24 cellular contexts compared by ENCODE assay signal in the genomic region with DNA sequence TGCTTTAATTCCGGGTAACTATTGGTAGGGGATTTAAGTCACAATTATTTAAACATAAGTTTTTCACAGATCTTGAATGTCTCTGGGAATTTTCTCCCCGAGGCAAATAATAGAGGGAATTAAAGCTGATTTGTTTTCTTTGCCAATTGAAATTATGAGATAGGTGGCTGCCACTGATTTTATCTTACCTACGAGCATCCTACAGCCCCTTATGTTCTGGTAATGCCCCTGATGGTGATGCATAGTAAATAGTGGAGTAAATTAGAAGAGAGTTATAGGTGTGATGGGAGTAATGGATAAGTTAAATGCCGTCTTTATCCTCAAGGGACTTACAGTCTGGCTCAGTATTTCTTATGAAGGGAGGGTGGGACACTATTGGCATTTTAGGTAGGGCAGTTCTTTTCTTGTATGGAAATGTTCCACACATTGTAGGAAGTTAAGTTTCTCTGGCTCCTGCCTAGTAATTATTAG. TPM values are rescaled to one million over a fixed set of nuclear protein-coding genes. Genes with fewer than 3 reads are reported as not detected.
DNase-seq lines count a peak whose midpoint lies in the region; ATAC-seq, FAIRE-seq and TF ChIP-seq lines count a peak whose summit lies in the region.
"Had no signal": no experiment of that assay in that cellular context is flagged by ENCODE, and none has a peak within 500 bp of the region (broad histone marks: within the 10 kb centered on the region; RNA-seq: fewer than 3 reads in every experiment).

No MANE protein-coding gene starts in this region.

- H3K4me1 ChIP-seq in OCI-LY7 (ENCODE audit: insufficient read depth, low read length, poor library complexity, severe bottlenecking) (peaks cover 49% of the 10 kb centered on the region), endothelial cell of umbilical vein (ENCODE audit: control insufficient read depth, extremely low read depth, insufficient read depth, low read length) (peaks cover 15% of the 10 kb centered on the region), uterus (peaks cover 0 to 7% of the 10 kb centered on the region in 2 donors)
- H3K4me1 ChIP-seq: testis had no signal

- intact Hi-C loops in OCI-LY7 (cut with micrococcal nuclease; ENCODE audit: unreplicated experiment) (no loop called here), endothelial cell of umbilical vein (cut with micrococcal nuclease) (no loop called here), uterus (cut with DNase I; ENCODE audit: low total_unique reads) (no loop called here)

- H3K4me3 ChIP-seq in OCI-LY7 (ENCODE audit: low read depth, low read length, poor library complexity, severe bottlenecking) (peak overlapping the region; percentile 41), endothelial cell of umbilical vein (replicated peaks in 1 of 3; ENCODE audit: insufficient read depth in 1 of 3, low read depth in 1 of 3, low read length in 3 of 3) (no peak overlapping the region), uterus (peak overlapping the region in 1 of 2 donors; percentile 4)
- H3K4me3 ChIP-seq: SJSA1, testis had no signal

- no peaks in the 10 kb centered on the region for H3K9me3 ChIP-seq in OCI-LY7 (ENCODE audit: low read length)
- H3K9me3 ChIP-seq in endothelial cell of umbilical vein (replicated peaks; ENCODE audit: control insufficient read depth, insufficient read depth, low read length), result no peaks in the 10 kb centered on the region
- no peaks in the 10 kb centered on the region for H3K9me3 ChIP-seq in uterus
- H3K9me3 ChIP-seq: BE2C, neutrophil, SJSA1, testis had no signal

- H3K27ac ChIP-seq in OCI-LY7 (ENCODE audit: low read depth, low read length, poor library complexity, severe bottlenecking) (peak overlapping the region; percentile 36), endothelial cell of umbilical vein (ENCODE audit: insufficient read depth, low read depth, low read length) (no peak overlapping the region), uterus (peak overlapping the region; percentile 63 to 78)
- H3K27ac ChIP-seq: neutrophil had no signal

- no peak for TF ChIP-seq POLR2A in endothelial cell of umbilical vein (IDR thresholded peaks at IDR 0.05; ENCODE audit: low read depth, low read length)
- TF ChIP-seq POLR2A in uterus (IDR thresholded peaks at IDR 0.05), result no peak

- ATAC-seq in HG03432 (IDR thresholded peaks at IDR 0.05; ENCODE audit: unreplicated experiment) (no peak), GM19397 (IDR thresholded peaks at IDR 0.05; ENCODE audit: unreplicated experiment) (no peak), left lobe of liver (no peak)
- ATAC-seq: activated naive CD4-positive, alpha-beta T cell treated with anti-CD3 and anti-CD28 coated beads, Interleukin-2, amount 50 U/mL, for 72 hours; stimulated activated effector memory CD8-positive, alpha-beta T cell treated with anti-CD3 and anti-CD28 coated beads, Interleukin-12 subunit alpha, Interleukin-12 subunit beta, amount 100 ng/mL, for 72 hours had no signal

- POLR2A ChIA-PET in OCI-LY7 (lab: Charles Lee), result interaction anchor here (0.6 to 2.9 kb wide), 12 partner anchors 10 to 1181 kb away, joined by 3 to 17 read pairs (median 10); partner anchors contain the start of gene HDAC9
- POLR2A ChIA-PET in endothelial cell of umbilical vein (lab: Charles Lee), result no interaction called here

- dilution Hi-C loops in endothelial cell of umbilical vein (cut with MboI; ENCODE audit: extremely low pct_ligation_motif_present, low sequenced_read_pairs), result loop anchor here (25.0 kb wide), 1 partner anchor 191 kb away; no protein-coding TSS in a partner anchor

- TF ChIP-seq CTCF in OCI-LY7 (conservative IDR thresholded peaks at IDR 0.05; ENCODE audit: low read length) (no peak), endothelial cell of umbilical vein (IDR thresholded peaks at IDR 0.05; ENCODE audit: extremely low read depth in 1 of 2, insufficient read depth in 1 of 2, low read depth in 1 of 2, low read length in 2 of 2) (no peak), uterus (IDR thresholded peaks at IDR 0.05) (no peak)

- no peak for FAIRE-seq in endothelial cell of umbilical vein (lab: Jason Lieb, UNC)
- FAIRE-seq: frontal cortex, keratinocyte had no signal

- H3K4me2 ChIP-seq in OCI-LY7 (ENCODE audit: low read length) (peak overlapping the region; percentile 74), endothelial cell of umbilical vein (ENCODE audit: insufficient read depth, low read length) (peak overlapping the region; percentile 73)

- CTCF ChIA-PET in OCI-LY7 (lab: Charles Lee; ENCODE audit: unreplicated experiment) (interaction anchor here (1.4 kb wide), 1 partner anchor 34 kb away, joined by 3 read pairs; no protein-coding TSS in a partner anchor), endothelial cell of umbilical vein (lab: Charles Lee) (no interaction called here)

- H3K9me2 ChIP-seq in OCI-LY7 (ENCODE audit: insufficient read depth, low read length), result no peaks in the 10 kb centered on the region

- H3K36me3 ChIP-seq in OCI-LY7 (ENCODE audit: insufficient read depth, low read length) (peaks cover 8% of the 10 kb centered on the region; the same call in 1 of the 2 replicates), endothelial cell of umbilical vein (ENCODE audit: control insufficient read depth in 2 of 2, extremely low read depth in 1 of 2, insufficient read depth in 2 of 2, low read length in 2 of 2) (no peaks in the 10 kb centered on the region), uterus (no peaks in the 10 kb centered on the region)
- H3K36me3 ChIP-seq: BE2C, neutrophil had no signal

- BruUV-seq in OCI-LY7 (replicated peaks; lab: Mats Ljungman, UMichigan), result no TSS peak
- no TSS peak for BruUV-seq in endothelial cell of umbilical vein (replicated peaks; lab: Mats Ljungman, UMichigan)

- peak; percentile 73 for DNase-seq in NCI-H1092 treated with DMSO at 0.1 percent for 48 hours (lab: John Stamatoyannopoulos, UW)
- DNase-seq in NCI-H1092 (lab: John Stamatoyannopoulos, UW), result no peak
- DNase-seq in OCI-LY7 (ENCODE audit: low spot score), result no peak
- DNase-seq in endothelial cell of umbilical vein (ENCODE audit: low read depth, low spot score), result no peak
- DNase-seq in uterus, result no peak
- DNase-seq in left lobe of liver (ENCODE audit: low spot score), result no peak
- DNase-seq: 8988T; activated CD4-positive, alpha-beta T cell treated with anti-CD3 and anti-CD28 coated beads, Interleukin-2, amount 50 U/mL, for 1 hour; aorta; BE2C; H7; KBM-7; NCI-H1694; NCI-H82; stimulated activated CD4-positive, alpha-beta T cell treated with anti-CD3 and anti-CD28 coated beads, Interleukin-2, amount 100 ng/mL, for 24 hours; testis had no signal

- H3K27me3 ChIP-seq in endothelial cell of umbilical vein (ENCODE audit: control insufficient read depth in 2 of 2, insufficient read depth in 2 of 2, low read length in 2 of 2), result no peaks in the 10 kb centered on the region
- H3K27me3 ChIP-seq in uterus, result no peaks in the 10 kb centered on the region
- H3K27me3 ChIP-seq: BE2C, neutrophil, SJSA1, testis had no signal

- H2AFZ ChIP-seq in OCI-LY7 (ENCODE audit: low read length) (peak overlapping the region; percentile 46; the same call in 1 of the 2 replicates), endothelial cell of umbilical vein (ENCODE audit: low read depth, low read length) (peak overlapping the region; percentile 71)

- no peak overlapping the region for H3K9ac ChIP-seq in endothelial cell of umbilical vein (replicated peaks; ENCODE audit: extremely low read depth, insufficient read depth, low read length)

- H4K20me1 ChIP-seq in OCI-LY7 (ENCODE audit: insufficient read depth, low read length) (no peaks in the 10 kb centered on the region), endothelial cell of umbilical vein (replicated peaks; ENCODE audit: control insufficient read depth, extremely low read depth, insufficient read depth, low read length) (no peaks in the 10 kb centered on the region)

- H3K79me2 ChIP-seq in OCI-LY7 (ENCODE audit: insufficient read depth, low read depth, low read length) (peaks cover 69% of the 10 kb centered on the region), endothelial cell of umbilical vein (ENCODE audit: control insufficient read depth, insufficient read depth, low read length) (no peaks in the 10 kb centered on the region)

- no peaks in the 10 kb centered on the region for H3K9me1 ChIP-seq in endothelial cell of umbilical vein (replicated peaks; ENCODE audit: control insufficient read depth, extremely low read depth, insufficient read depth, low read length)

TF ChIP-seq in endothelial cell of umbilical vein, 7 proteins besides CTCF, POLR2A, EP300 and RAD21:
- no peak for TF ChIP-seq POLR2AphosphoS5 (IDR thresholded peaks at IDR 0.05; ENCODE audit: insufficient read depth, low read depth, low read length)
- TF ChIP-seq FOS (IDR thresholded peaks at IDR 0.05; ENCODE audit: borderline replicate concordance, insufficient read depth, low read length), result no peak
- TF ChIP-seq GATA2 (IDR thresholded peaks at IDR 0.05; ENCODE audit: insufficient read depth, insufficient read length, low read depth, low read length), result no peak
- TF ChIP-seq JUN (IDR thresholded peaks at IDR 0.05; ENCODE audit: borderline replicate concordance, insufficient read depth, insufficient read length, low read depth), result no peak
- TF ChIP-seq MYC (IDR thresholded peaks at IDR 0.05; ENCODE audit: low read depth, low read length), result no peak
- TF ChIP-seq MAX (IDR thresholded peaks at IDR 0.05; ENCODE audit: insufficient read depth, insufficient read length), result no peak
- no peak for TF ChIP-seq EZH2 (IDR thresholded peaks at IDR 0.05; ENCODE audit: borderline replicate concordance, low read depth, low read length, severe bottlenecking)

RNA-seq across cellular contexts. Expression of gene HDAC9, which starts 58.1 kb away (rescaled TPM):
- total RNA-seq in OCI-LY7 (2014; rRNA removed; shearing (Covaris generic)), result 90.3 and 91.7 TPM in 2 replicates
- 58.8 and 68.2 TPM in 2 replicates for total RNA-seq in OCI-LY7 (2022)
- total RNA-seq in endothelial cell of umbilical vein, result 11.6 and 14.6 TPM in 2 replicates
- polyA plus RNA-seq in endothelial cell of umbilical vein, result 1.8 and 2.8 TPM in 2 replicates
- 1.4 and 1.9 TPM in 2 replicates for polyA plus RNA-seq in endothelial cell of umbilical vein (2011; cell fraction: cytosol; rRNA removed)
- 3.8 and 6.5 TPM in 2 replicates for polyA plus RNA-seq in endothelial cell of umbilical vein (2011; cell fraction: nucleus; rRNA removed)
- polyA plus RNA-seq in endothelial cell of umbilical vein (2012), result 1.7 and 2.6 TPM in 2 replicates
- polyA minus RNA-seq in endothelial cell of umbilical vein, result 24.3 and 25.2 TPM in 2 replicates
- polyA minus RNA-seq in endothelial cell of umbilical vein (2011; cell fraction: cytosol; rRNA and poly(A)+ RNA removed), result not detected
- 36.2 and 37.7 TPM in 2 replicates for polyA minus RNA-seq in endothelial cell of umbilical vein (2011; cell fraction: nucleus; rRNA and poly(A)+ RNA removed)
- total RNA-seq in uterus, result 10 to 100 TPM; 54.8 to 96.2 (median 87.2) TPM
- total RNA-seq in left lobe of liver, result 2.1 TPM
